Comparison of ENCODE assay signal across 11 cellular contexts in genomic region chr19:2333027-2333806, GRCh38. TPM values are rescaled to one million over a fixed set of nuclear protein-coding genes. Genes with fewer than 3 reads are reported as not detected.
A peak's percentile ranks its signal among the peaks of the same experiment; 100 is the strongest.
DNase-seq lines count a peak whose midpoint lies in the region; ATAC-seq, FAIRE-seq and TF ChIP-seq lines count a peak whose summit lies in the region.
"Had no signal": no experiment of that assay in that cellular context is flagged by ENCODE, and none has a peak within 500 bp of the region (broad histone marks: within the 10 kb centered on the region; RNA-seq: fewer than 3 reads in every experiment).

No MANE protein-coding gene starts in this region.

- POLR2A ChIA-PET in HEK293 (lab: Yijun Ruan, JAX) (no interaction called here), A673 (lab: Charles Lee; ENCODE audit: low non-redundant PET) (no interaction called here)

- WGBS in pancreas, 2 donors, result 24 to 34% methylated on average over 24 to 27 of the region's 27 CpGs

- no peaks in the 10 kb centered on the region for H3K27me3 ChIP-seq in pancreas
- no peaks in the 10 kb centered on the region for H3K27me3 ChIP-seq in A673 (replicated peaks; ENCODE audit: insufficient read depth, low read depth, low read length, poor library complexity)

- peak; percentile 82 for DNase-seq in NCI-H2107 (lab: John Stamatoyannopoulos, UW)
- no peak for DNase-seq in activated naive CD8-positive, alpha-beta T cell treated with anti-CD3 and anti-CD28 coated beads, Interleukin-2, amount 50 U/mL, for 24 hours
- peak in 4 of 6 donors; percentile 77 to 86 (median 82) for DNase-seq in pancreas
- no peak for DNase-seq in foreskin fibroblast
- no peak for DNase-seq in A673 (ENCODE audit: low spot score)
- no peak for DNase-seq in left lobe of liver (ENCODE audit: low spot score)
- DNase-seq in amniotic stem cell (lab: John Stamatoyannopoulos, UW), result no peak
- DNase-seq: mesenchymal stem cell; stimulated activated CD4-positive, alpha-beta T cell treated with anti-CD3 and anti-CD28 coated beads, Interleukin-2, amount 100 ng/mL, for 48 hours had no signal

- FAIRE-seq in pancreas (lab: Jason Lieb, UNC), result no peak

- H3K4me1 ChIP-seq in HEK293 (ENCODE audit: control insufficient read depth, insufficient read depth, low read length) (peaks cover 14% of the 10 kb centered on the region), pancreas (peaks cover 25 to 45% (median 32%) of the 10 kb centered on the region in 3 donors), A673 (ENCODE audit: insufficient read depth, low read length, poor library complexity, severe bottlenecking) (peaks cover 21% of the 10 kb centered on the region)

- ATAC-seq in activated naive CD8-positive, alpha-beta T cell treated with anti-CD3 and anti-CD28 coated beads, Interleukin-2, amount 50 U/mL, for 24 hours, result no peak
- ATAC-seq in pancreas (peak in 3 of 4 donors; percentile 24 to 32 (median 30)), left lobe of liver (no peak)

- no peaks in the 10 kb centered on the region for H3K9me3 ChIP-seq in HEK293 (ENCODE audit: control insufficient read depth, insufficient read depth, low read depth, low read length)
- no peaks in the 10 kb centered on the region for H3K9me3 ChIP-seq in pancreas
- no peaks in the 10 kb centered on the region for H3K9me3 ChIP-seq in A673 (ENCODE audit: low read depth, low read length, poor library complexity, severe bottlenecking)

- intact Hi-C loops in pancreas (cut with DNase I), result no loop called here
- intact Hi-C loops in A673 (cut with micrococcal nuclease; ENCODE audit: unreplicated experiment), result no loop called here

- peak overlapping the region; percentile 32 for H3K4me3 Mint-ChIP-seq in activated naive CD8-positive, alpha-beta T cell treated with anti-CD3 and anti-CD28 coated beads, Interleukin-2, amount 50 U/mL, for 24 hours

- CTCF ChIA-PET in HEK293 (lab: Yijun Ruan, JAX) (no interaction called here), A673 (lab: Charles Lee) (no interaction called here)

- H3K4me3 ChIP-seq in HEK293 (ENCODE audit: low read depth, low read length) (no peak overlapping the region), pancreas (peak overlapping the region in 1 of 4 donors; percentile 6), foreskin fibroblast (ENCODE audit: low read depth in 1 of 2, low read length in 2 of 2) (no peak overlapping the region), A673 (ENCODE audit: low read depth, low read length, poor library complexity, severe bottlenecking) (no peak overlapping the region)

- peaks cover 47% of the 10 kb centered on the region for H3K4me1 Mint-ChIP-seq in activated naive CD8-positive, alpha-beta T cell treated with anti-CD3 and anti-CD28 coated beads, Interleukin-2, amount 50 U/mL, for 24 hours

- H3K27me3 Mint-ChIP-seq in activated naive CD8-positive, alpha-beta T cell treated with anti-CD3 and anti-CD28 coated beads, Interleukin-2, amount 50 U/mL, for 24 hours, result no peaks in the 10 kb centered on the region

- H3K36me3 Mint-ChIP-seq in activated naive CD8-positive, alpha-beta T cell treated with anti-CD3 and anti-CD28 coated beads, Interleukin-2, amount 50 U/mL, for 24 hours (ENCODE audit: low read depth), result peaks cover 9% of the 10 kb centered on the region

- H3K36me3 ChIP-seq in HEK293 (ENCODE audit: control insufficient read depth in 2 of 2, insufficient read depth in 1 of 2, low read length in 2 of 2) (peaks cover 0 to 9% of the 10 kb centered on the region in 2 experiments; a peak in 1 of 3 replicates), pancreas (no peaks in the 10 kb centered on the region), A673 (ENCODE audit: insufficient read depth, low read length, poor library complexity, severe bottlenecking) (no peaks in the 10 kb centered on the region)

- H3K27ac Mint-ChIP-seq in activated naive CD8-positive, alpha-beta T cell treated with anti-CD3 and anti-CD28 coated beads, Interleukin-2, amount 50 U/mL, for 24 hours, result peak overlapping the region; percentile 62

- BruUV-seq in A673 (replicated peaks; lab: Mats Ljungman, UMichigan), result no TSS peak

- H3K27ac ChIP-seq in HEK293 (ENCODE audit: extremely low read depth, low read depth, low read length), result peak overlapping the region; percentile 26; the same call in 1 of the 2 replicates
- peak overlapping the region; percentile 45 to 79 (median 66) for H3K27ac ChIP-seq in pancreas
- H3K27ac ChIP-seq in A673 (ENCODE audit: low read depth, low read length, poor library complexity, severe bottlenecking), result no peak overlapping the region

- TF ChIP-seq CTCF in HEK293 (tag by site-specific recombination; IDR thresholded peaks at IDR 0.05) (no peak), pancreas (IDR thresholded peaks at IDR 0.05) (no peak), foreskin fibroblast (IDR thresholded peaks at IDR 0.05; ENCODE audit: low read depth, low read length) (no peak), A673 (conservative IDR thresholded peaks at IDR 0.05; ENCODE audit: low read depth, low read length) (no peak)

- peaks cover 10% of the 10 kb centered on the region for H3K9me3 Mint-ChIP-seq in activated naive CD8-positive, alpha-beta T cell treated with anti-CD3 and anti-CD28 coated beads, Interleukin-2, amount 50 U/mL, for 24 hours

TF ChIP-seq in HEK293, 187 proteins besides CTCF, POLR2A, EP300 and RAD21:
- TF ChIP-seq ZNF26 (tag by site-specific recombination; IDR thresholded peaks at IDR 0.05) (no peak), MZF1 (tag by site-specific recombination; IDR thresholded peaks at IDR 0.05; ENCODE audit: borderline replicate concordance) (no peak), IKZF3 (tag by site-specific recombination; IDR thresholded peaks at IDR 0.05) (no peak), ZFP37 (tag by site-specific recombination; IDR thresholded peaks at IDR 0.05) (no peak), ZNF202 (tag by site-specific recombination; IDR thresholded peaks at IDR 0.05; ENCODE audit: borderline replicate concordance) (no peak), ZNF138 (tag by site-specific recombination; IDR thresholded peaks at IDR 0.05; ENCODE audit: borderline replicate concordance) (no peak), SCRT1 (tag by site-specific recombination; IDR thresholded peaks at IDR 0.05; ENCODE audit: borderline replicate concordance) (no peak), KLF9 (tag by site-specific recombination; IDR thresholded peaks at IDR 0.05; ENCODE audit: low read depth) (no peak), ZNF16 (tag by site-specific recombination; IDR thresholded peaks at IDR 0.05; ENCODE audit: low read depth) (no peak), ZNF560 (tag by site-specific recombination; IDR thresholded peaks at IDR 0.05; ENCODE audit: borderline replicate concordance) (no peak), ZNF404 (tag by site-specific recombination; IDR thresholded peaks at IDR 0.05) (no peak), ZBTB48 (tag by site-specific recombination; IDR thresholded peaks at IDR 0.05) (no peak), KLF8 (tag by site-specific recombination; IDR thresholded peaks at IDR 0.05) (no peak)

RNA-seq across cellular contexts. Expression of gene SPPL2B, which starts 4.7 kb away (rescaled TPM):
- total RNA-seq in pancreas (10 to 100 TPM; 36.4 to 61.2 (median 50.6) TPM), A673 (2021) (86.8 and 94.2 TPM in 2 replicates), left lobe of liver (45.0 TPM)
- 100 to 1,000 TPM; 133 to 226 TPM for polyA plus RNA-seq in pancreas

RNA-seq across cellular contexts. Expression of gene LSM7, which starts 4.8 kb away (rescaled TPM):
- 10 to 100 TPM; 18.3 to 36.4 (median 26.4) TPM for total RNA-seq in pancreas
- polyA plus RNA-seq in pancreas, result 100 to 1,000 TPM; 147 to 170 TPM
- 137 and 152 TPM in 2 replicates for total RNA-seq in A673 (2021)
- total RNA-seq in left lobe of liver, result 27.8 TPM

RNA-seq across cellular contexts. Expression of gene LINGO3, which starts 25.3 kb away (rescaled TPM):
- total RNA-seq in pancreas, result 1 to 10 TPM in 1 of 6 donors, under 1 TPM in 1, not detected in 4; 0.16 to 1.5 TPM
- polyA plus RNA-seq in pancreas, result under 1 TPM in 1 of 2 donors, not detected in 1; 0.05 TPM
- total RNA-seq in A673 (2021), result not detected in 2 replicates
- total RNA-seq in left lobe of liver, result not detected

RNA-seq across cellular contexts. Expression of gene TMPRSS9, which starts 26.8 kb away (rescaled TPM):
- total RNA-seq in pancreas (under 1 TPM; 0.09 to 0.84 (median 0.58) TPM), A673 (2021) (not detected in 2 replicates), left lobe of liver (7.5 TPM)
- polyA plus RNA-seq in pancreas, result under 1 TPM; 0.14 to 0.84 TPM
- total RNA-seq: T-helper 1 cell treated with Interleukin-12 subunit alpha and Interleukin-12 subunit beta and Interleukin-4 antibody, amounts not matched to agents 30 ng/mL and 1 ng/mL, for 36 hours had no signal

RNA-seq across cellular contexts. Expression of gene PEAK3, which starts 51.2 kb away (rescaled TPM):
- total RNA-seq in pancreas (under 1 TPM in 4 of 6 donors, not detected in 2; 0.13 to 0.81 (median 0.35) TPM), A673 (2021) (not detected in 2 replicates), left lobe of liver (0.28 TPM)
- polyA plus RNA-seq in pancreas, result under 1 TPM; 0.04 to 0.07 TPM

Comparison
In these comparisons a context has a peak if more than half of its experiments do, and no peak if none do; other contexts are left out.
1. DNase-seq: peak in NCI-H2107 (single experiment) and pancreas (4 of 6); none in activated naive CD8-positive, alpha-beta T cell treated with anti-CD3 and anti-CD28 coated beads, Interleukin-2, amount 50 U/mL, for 24 hours (single experiment), foreskin fibroblast (0 of 2), A673 (single experiment), left lobe of liver (single experiment) and amniotic stem cell (single experiment).
2. ATAC-seq: peak in pancreas (3 of 4); none in activated naive CD8-positive, alpha-beta T cell treated with anti-CD3 and anti-CD28 coated beads, Interleukin-2, amount 50 U/mL, for 24 hours (single experiment) and left lobe of liver (single experiment).